In the genomic region with DNA sequence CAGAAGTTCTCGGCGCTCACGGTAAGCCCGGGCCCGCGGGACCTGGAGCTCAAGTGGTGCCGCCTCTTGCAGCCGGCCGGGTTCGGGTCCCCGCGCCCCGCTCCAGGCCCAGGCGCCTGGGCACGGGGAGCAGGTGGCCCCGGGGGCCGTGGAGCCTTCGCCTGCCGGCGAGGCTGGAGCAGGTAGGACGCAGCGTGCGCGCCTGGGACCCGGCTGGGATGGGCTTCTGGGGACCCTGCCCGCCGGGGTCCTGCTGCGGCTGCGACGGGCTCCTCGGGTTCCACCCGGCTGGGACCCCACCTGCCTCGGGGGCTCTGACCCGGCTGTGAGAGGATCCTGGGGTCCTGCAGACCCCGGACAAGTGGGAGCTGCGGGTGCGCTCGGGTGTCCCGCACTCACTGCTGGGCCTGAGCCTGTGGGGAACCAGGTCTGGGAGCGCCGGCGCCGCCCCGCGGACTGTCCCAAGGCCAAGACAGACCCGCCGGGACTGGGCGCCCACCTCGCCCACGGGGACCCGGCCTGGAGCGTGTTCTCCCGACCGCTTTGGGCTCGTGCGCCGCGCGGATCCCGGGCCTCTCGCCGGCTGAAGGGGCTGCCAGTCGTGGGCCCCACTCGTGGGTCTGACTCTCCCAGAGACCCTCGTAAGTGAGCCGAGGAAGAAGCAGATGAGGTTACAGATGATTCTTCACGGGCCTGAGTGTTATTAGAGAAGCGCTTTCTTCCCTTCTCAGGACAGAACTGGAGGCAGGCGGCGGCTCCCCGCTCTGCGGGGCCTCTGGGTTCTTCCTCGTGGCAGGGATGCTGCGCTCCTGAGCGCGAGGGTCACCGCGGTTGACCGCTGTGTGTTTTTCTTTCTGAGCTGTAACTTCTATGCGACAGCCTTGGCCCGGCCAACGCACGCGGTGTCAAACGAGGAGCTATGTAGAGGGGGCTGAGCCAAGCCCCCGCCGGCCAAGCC, we compare ENCODE assay signal across 12 cellular contexts. TPM values are rescaled to one million over a fixed set of nuclear protein-coding genes. Genes with fewer than 3 reads are reported as not detected.
A peak's percentile ranks its signal among the peaks of the same experiment; 100 is the strongest.
DNase-seq lines count a peak whose midpoint lies in the region; ATAC-seq and TF ChIP-seq lines count a peak whose summit lies in the region.
"Had no signal": no experiment of that assay in that cellular context is flagged by ENCODE, and none has a peak within 500 bp of the region (broad histone marks: within the 10 kb centered on the region; RNA-seq: fewer than 3 reads in every experiment).

No MANE protein-coding gene starts in this region.

- H3K4me1 ChIP-seq in heart left ventricle (peaks cover 0 to 22% (median 7%) of the 10 kb centered on the region in 12 donors), upper lobe of left lung (peaks cover 3 to 21% (median 15%) of the 10 kb centered on the region in 4 donors)

- H3K27me3 ChIP-seq in heart left ventricle (peaks cover 9 to 59% (median 29%) of the 10 kb centered on the region in 9 donors), upper lobe of left lung (peaks cover 0 to 25% (median 12%) of the 10 kb centered on the region in 4 donors)

- peaks cover 14% of the 10 kb centered on the region for H3K4me1 Mint-ChIP-seq in neural crest cell
- H3K4me1 Mint-ChIP-seq: activated naive CD8-positive, alpha-beta T cell treated with anti-CD3 and anti-CD28 coated beads, Interleukin-2, amount 10 ng/mL, durations not matched to agents 7 days and 5 days had no signal

- TF ChIP-seq EP300 in upper lobe of left lung (IDR thresholded peaks at IDR 0.05), result no peak

- H3K27ac ChIP-seq in heart left ventricle (peak overlapping the region in 9 of 12 donors; percentile 35 to 84 (median 66)), upper lobe of left lung (no peak overlapping the region)

- H3K9me3 ChIP-seq in heart left ventricle (no peaks in the 10 kb centered on the region), upper lobe of left lung (no peaks in the 10 kb centered on the region)

- H3K4me3 ChIP-seq in heart left ventricle (peak overlapping the region; percentile 41 to 79 (median 60)), upper lobe of left lung (peak overlapping the region in 3 of 4 donors; percentile 30 to 48 (median 46))

- intact Hi-C loops in heart left ventricle (cut with DNase I), result loop anchor here in 2 of 10 donors (5.0 to 10.0 kb wide), 3 partner anchors 64 to 203 kb away; no protein-coding TSS in a partner anchor

- TF ChIP-seq CTCF in heart left ventricle (IDR thresholded peaks at IDR 0.05) (no peak), neural crest cell (conservative IDR thresholded peaks at IDR 0.05) (no peak), upper lobe of left lung (IDR thresholded peaks at IDR 0.05) (no peak)

- H3K36me3 Mint-ChIP-seq in neural crest cell (ENCODE audit: low read depth), result no peaks in the 10 kb centered on the region
- H3K36me3 Mint-ChIP-seq: activated naive CD8-positive, alpha-beta T cell treated with anti-CD3 and anti-CD28 coated beads, Interleukin-2, amount 10 ng/mL, durations not matched to agents 7 days and 5 days had no signal

- peak; percentile 52 for DNase-seq in NCI-H2029 (lab: John Stamatoyannopoulos, UW)
- DNase-seq in NCI-H2029 treated with DMSO at 0.1 percent for 48 hours (lab: John Stamatoyannopoulos, UW), result no peak
- DNase-seq in heart left ventricle, result peak in 1 of 5 donors; percentile 43
- DNase-seq in neural crest cell (ENCODE audit: low read depth, low spot score), result no peak
- peak in 1 of 2 donors; percentile 86 for DNase-seq in upper lobe of left lung
- DNase-seq in NCI-H1930 (lab: John Stamatoyannopoulos, UW), result no peak
- DNase-seq: activated CD4-positive, alpha-beta T cell treated with anti-CD3 and anti-CD28 coated beads, Interleukin-2, amount 50 U/mL, for 4 hours; activated naive CD8-positive, alpha-beta T cell treated with anti-CD3 and anti-CD28 coated beads, Interleukin-2, amount 10 ng/mL, durations not matched to agents 7 days and 5 days; stimulated activated naive CD8-positive, alpha-beta T cell treated with anti-CD3 and anti-CD28 coated beads, Interleukin-15, amount 100 ng/mL, for 72 hours had no signal

- WGBS in heart left ventricle, 4 donors, result 1 to 2% (median 1%) methylated on average over 38 to 87 of the region's 87 CpGs
- WGBS in upper lobe of left lung, 2 donors, result 3 to 20% methylated on average over 2 to 55 of the region's 87 CpGs

- H3K27ac Mint-ChIP-seq in neural crest cell (ENCODE audit: unreplicated experiment), result no peak overlapping the region
- H3K27ac Mint-ChIP-seq: activated naive CD8-positive, alpha-beta T cell treated with anti-CD3 and anti-CD28 coated beads, Interleukin-2, amount 10 ng/mL, durations not matched to agents 7 days and 5 days; stimulated activated naive CD8-positive, alpha-beta T cell treated with anti-CD3 and anti-CD28 coated beads, Interleukin-15, amount 100 ng/mL, for 72 hours had no signal

- peak overlapping the region; percentile 68 for H3K4me3 Mint-ChIP-seq in neural crest cell
- H3K4me3 Mint-ChIP-seq: activated naive CD8-positive, alpha-beta T cell treated with anti-CD3 and anti-CD28 coated beads, Interleukin-2, amount 10 ng/mL, durations not matched to agents 7 days and 5 days; stimulated activated naive CD8-positive, alpha-beta T cell treated with anti-CD3 and anti-CD28 coated beads, Interleukin-15, amount 100 ng/mL, for 72 hours had no signal

- TF ChIP-seq POLR2A in heart left ventricle (IDR thresholded peaks at IDR 0.05) (no peak), upper lobe of left lung (IDR thresholded peaks at IDR 0.05) (no peak)

- ATAC-seq in heart left ventricle (peak in 2 of 4 donors; percentile 37 to 53), upper lobe of left lung (ENCODE audit: low FRiP score in 2 of 2) (peak; percentile 11 to 56), GM18870 (IDR thresholded peaks at IDR 0.05; ENCODE audit: unreplicated experiment) (no peak), HG02798 (IDR thresholded peaks at IDR 0.05; ENCODE audit: poor library complexity, unreplicated experiment) (no peak)
- ATAC-seq: stimulated activated naive CD8-positive, alpha-beta T cell treated with anti-CD3 and anti-CD28 coated beads, Interleukin-15, amount 100 ng/mL, for 72 hours had no signal

- peaks cover 83% of the 10 kb centered on the region for H3K27me3 Mint-ChIP-seq in neural crest cell (ENCODE audit: low read depth)

- no peaks in the 10 kb centered on the region for H3K9me3 Mint-ChIP-seq in neural crest cell
- H3K9me3 Mint-ChIP-seq: activated naive CD8-positive, alpha-beta T cell treated with anti-CD3 and anti-CD28 coated beads, Interleukin-2, amount 10 ng/mL, durations not matched to agents 7 days and 5 days; stimulated activated naive CD8-positive, alpha-beta T cell treated with anti-CD3 and anti-CD28 coated beads, Interleukin-15, amount 100 ng/mL, for 72 hours had no signal

- H3K36me3 ChIP-seq in heart left ventricle (no peaks in the 10 kb centered on the region), upper lobe of left lung (no peaks in the 10 kb centered on the region)

RNA-seq across cellular contexts. Expression of a gene that starts 0.7 kb away (rescaled TPM):
- 10 to 100 TPM in 7 of 9 donors, 1 to 10 TPM in 2; 7.6 to 44.2 (median 24.0) TPM for total RNA-seq in heart left ventricle
- 1 to 10 TPM; 5.9 to 9.9 TPM for polyA plus RNA-seq in heart left ventricle
- total RNA-seq in neural crest cell, result 0.14 and 0.23 TPM in 2 replicates
- 10 to 100 TPM in 1 of 6 donors, 1 to 10 TPM in 5; 1.0 to 18.9 (median 5.0) TPM for total RNA-seq in upper lobe of left lung
- total RNA-seq: A172; activated naive CD8-positive, alpha-beta T cell treated with anti-CD3 and anti-CD28 coated beads, Interleukin-2, amount 10 ng/mL, durations not matched to agents 7 days and 5 days had no signal

Comparison
In these comparisons a context has a peak if more than half of its experiments do, and no peak if none do; other contexts are left out.
1. ATAC-seq: peak in upper lobe of left lung (2 of 2); none in GM18870 (single experiment) and HG02798 (single experiment).
2. H3K27ac ChIP-seq: peak in heart left ventricle (9 of 12); none in upper lobe of left lung (0 of 4).